Comparison of ENCODE assay signal across 23 cellular contexts in genomic region chr1:209268479-209268878, GRCh38.
DNase-seq lines count a peak whose midpoint lies in the region; ATAC-seq, FAIRE-seq and TF ChIP-seq lines count a peak whose summit lies in the region.
"Had no signal": no experiment of that assay in that cellular context is flagged by ENCODE, and none has a peak within 500 bp of the region (broad histone marks: within the 10 kb centered on the region; RNA-seq: fewer than 3 reads in every experiment).

No MANE protein-coding gene starts in this region.

- CTCF ChIA-PET in endothelial cell of umbilical vein (lab: Charles Lee), result no interaction called here

- no peaks in the 10 kb centered on the region for H4K20me1 ChIP-seq in endothelial cell of umbilical vein (replicated peaks; ENCODE audit: control insufficient read depth, extremely low read depth, insufficient read depth, low read length)

- H3K27me3 ChIP-seq in endothelial cell of umbilical vein (ENCODE audit: control insufficient read depth in 2 of 2, insufficient read depth in 2 of 2, low read length in 2 of 2) (no peaks in the 10 kb centered on the region), mesendoderm (ENCODE audit: insufficient read depth, low read length, poor library complexity) (no peaks in the 10 kb centered on the region)
- H3K27me3 ChIP-seq: BE2C had no signal

- no peak overlapping the region for H3K56ac ChIP-seq in mesendoderm (ENCODE audit: low read length)

- ATAC-seq in GM18498 (IDR thresholded peaks at IDR 0.05; ENCODE audit: unreplicated experiment) (no peak), HG02623 (IDR thresholded peaks at IDR 0.05; ENCODE audit: unreplicated experiment) (no peak)
- ATAC-seq: K562 had no signal

- H3K4me3 ChIP-seq in endothelial cell of umbilical vein (replicated peaks in 1 of 3; ENCODE audit: insufficient read depth in 1 of 3, low read depth in 1 of 3, low read length in 3 of 3), result no peak overlapping the region
- no peak overlapping the region for H3K4me3 ChIP-seq in mesendoderm (ENCODE audit: low read length)
- H3K4me3 ChIP-seq: GM23248, HAP-1, K562 had no signal

- H3K4me2 ChIP-seq in endothelial cell of umbilical vein (ENCODE audit: insufficient read depth, low read length) (no peak overlapping the region), mesendoderm (ENCODE audit: low read length) (no peak overlapping the region)

- no peak overlapping the region for H2AFZ ChIP-seq in endothelial cell of umbilical vein (ENCODE audit: low read depth, low read length)
- H2AFZ ChIP-seq: GM23248 had no signal

- FAIRE-seq in endothelial cell of umbilical vein (lab: Jason Lieb, UNC) (no peak), D721Med (lab: Jason Lieb, UNC) (no peak)
- FAIRE-seq: A204.1, G401.6, GM12891, GM18507, HTR-8/SVneo, K562 had no signal

- no peak overlapping the region for H2BK120ac ChIP-seq in mesendoderm (ENCODE audit: low read depth, low read length)

- H3K36me3 ChIP-seq in endothelial cell of umbilical vein (ENCODE audit: control insufficient read depth in 2 of 2, extremely low read depth in 1 of 2, insufficient read depth in 2 of 2, low read length in 2 of 2) (no peaks in the 10 kb centered on the region), mesendoderm (ENCODE audit: control insufficient read depth, insufficient read depth, low read length) (no peaks in the 10 kb centered on the region)
- H3K36me3 ChIP-seq: BE2C, HAP-1 had no signal

- TF ChIP-seq CTCF in endothelial cell of umbilical vein (IDR thresholded peaks at IDR 0.05; ENCODE audit: extremely low read depth in 1 of 2, insufficient read depth in 1 of 2, low read depth in 1 of 2, low read length in 2 of 2), result no peak
- no peak for TF ChIP-seq CTCF in D721Med (IDR thresholded peaks at IDR 0.05; ENCODE audit: insufficient read depth, missing control alignments)

- H3K27ac ChIP-seq in endothelial cell of umbilical vein (ENCODE audit: insufficient read depth, low read depth, low read length) (no peak overlapping the region), mesendoderm (ENCODE audit: low read depth, low read length) (no peak overlapping the region)
- H3K27ac ChIP-seq: GM23248 had no signal

- intact Hi-C loops in endothelial cell of umbilical vein (cut with micrococcal nuclease), result no loop called here

- H3K23ac ChIP-seq in mesendoderm (ENCODE audit: low read length), result no peak overlapping the region

- H3K4me1 ChIP-seq in endothelial cell of umbilical vein (ENCODE audit: control insufficient read depth, extremely low read depth, insufficient read depth, low read length), result no peaks in the 10 kb centered on the region
- H3K4me1 ChIP-seq in mesendoderm (ENCODE audit: control insufficient read depth, low read depth, low read length), result peaks cover 5% of the 10 kb centered on the region
- H3K4me1 ChIP-seq: HAP-1 had no signal

- POLR2A ChIA-PET in endothelial cell of umbilical vein (lab: Charles Lee), result no interaction called here

- WGBS in mesendoderm (ENCODE audit: extremely low coverage, insufficient coverage, low lambda C conversion rate), result no CpG with 5 or more reads among the region's 1 CpG

- no TSS peak for BruUV-seq in endothelial cell of umbilical vein (replicated peaks; lab: Mats Ljungman, UMichigan)

- H2AK5ac ChIP-seq in mesendoderm (ENCODE audit: low read length), result no peak overlapping the region

- DNase-seq in ELF-1 (ENCODE audit: low read depth, low spot score) (peak; percentile 25), endothelial cell of umbilical vein (ENCODE audit: low read depth, low spot score) (no peak), mesendoderm (peak; percentile 82), D721Med (ENCODE audit: insufficient read length, low spot score) (no peak)
- DNase-seq: ACHN; BE2C; C1 segment of cervical spinal cord; Caco-2; CD4-positive, alpha-beta T cell; DMS153; DND-41; EL; GM23248; IMR-90 had no signal

- no peak for TF ChIP-seq POLR2A in endothelial cell of umbilical vein (IDR thresholded peaks at IDR 0.05; ENCODE audit: low read depth, low read length)

- no peak overlapping the region for H4K5ac ChIP-seq in mesendoderm (ENCODE audit: low read length)

- no peak overlapping the region for H3K9ac ChIP-seq in endothelial cell of umbilical vein (replicated peaks; ENCODE audit: extremely low read depth, insufficient read depth, low read length)
- no peak overlapping the region for H3K9ac ChIP-seq in mesendoderm (ENCODE audit: low read length)
- H3K9ac ChIP-seq: GM23248 had no signal

- dilution Hi-C loops in endothelial cell of umbilical vein (cut with MboI; ENCODE audit: extremely low pct_ligation_motif_present, low sequenced_read_pairs), result no loop called here

- no peaks in the 10 kb centered on the region for H3K9me3 ChIP-seq in endothelial cell of umbilical vein (replicated peaks; ENCODE audit: control insufficient read depth, insufficient read depth, low read length)
- H3K9me3 ChIP-seq: BE2C, Caco-2, HAP-1 had no signal

- H4K8ac ChIP-seq in mesendoderm (ENCODE audit: low read depth, low read length), result no peak overlapping the region

- H2BK15ac ChIP-seq in mesendoderm (replicated peaks; ENCODE audit: low read depth), result no peak overlapping the region

- H2BK5ac ChIP-seq in mesendoderm (ENCODE audit: low read length), result no peak overlapping the region

- no peaks in the 10 kb centered on the region for H3K9me1 ChIP-seq in endothelial cell of umbilical vein (replicated peaks; ENCODE audit: control insufficient read depth, extremely low read depth, insufficient read depth, low read length)

- H3K79me1 ChIP-seq in mesendoderm (ENCODE audit: low read length), result no peaks in the 10 kb centered on the region

- no peak overlapping the region for H3K18ac ChIP-seq in mesendoderm (ENCODE audit: low read length)

- H3K79me2 ChIP-seq in endothelial cell of umbilical vein (ENCODE audit: control insufficient read depth, insufficient read depth, low read length), result no peaks in the 10 kb centered on the region
- no peaks in the 10 kb centered on the region for H3K79me2 ChIP-seq in mesendoderm (ENCODE audit: control insufficient read depth, insufficient read depth, low read length)

- no peak overlapping the region for H3K4ac ChIP-seq in mesendoderm (ENCODE audit: low read depth, low read length)

TF ChIP-seq in endothelial cell of umbilical vein, 7 proteins besides CTCF, POLR2A, EP300 and RAD21:
- TF ChIP-seq, protein P1, sequence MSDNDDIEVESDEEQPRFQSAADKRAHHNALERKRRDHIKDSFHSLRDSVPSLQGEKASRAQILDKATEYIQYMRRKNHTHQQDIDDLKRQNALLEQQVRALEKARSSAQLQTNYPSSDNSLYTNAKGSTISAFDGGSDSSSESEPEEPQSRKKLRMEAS (IDR thresholded peaks at IDR 0.05; ENCODE audit: insufficient read depth, insufficient read length), result no peak
- TF ChIP-seq GATA2 (IDR thresholded peaks at IDR 0.05; ENCODE audit: insufficient read depth, insufficient read length, low read depth, low read length), result peak; percentile 54
- TF ChIP-seq EZH2 (IDR thresholded peaks at IDR 0.05; ENCODE audit: borderline replicate concordance, low read depth, low read length, severe bottlenecking), result no peak

Comparison
In these comparisons a context has a peak if more than half of its experiments do, and no peak if none do; other contexts are left out.
1. DNase-seq: peak in ELF-1 (single experiment) and mesendoderm (single experiment); none in endothelial cell of umbilical vein (single experiment) and D721Med (single experiment).